ENCODE assay signal across 8 cellular contexts in genomic region chr1:168178638-168179410, GRCh38. TPM values are rescaled to one million over a fixed set of nuclear protein-coding genes. Genes with fewer than 3 reads are reported as not detected.
DNase-seq lines count a peak whose midpoint lies in the region; ATAC-seq and TF ChIP-seq lines count a peak whose summit lies in the region.

Gene TIPRL (plus strand): TSS chr1:168178962. CDS start chr1:168179078, 116 bp downstream.

- DNase-seq in AG08395 (ENCODE audit: low spot score) (peak; percentile 95), NCI-H2196 treated with DMSO at 0.1 percent for 48 hours (lab: John Stamatoyannopoulos, UW; ENCODE audit: unreplicated experiment) (peak; percentile 96), WERI-Rb-1 (peak; percentile 88), cardiac fibroblast (ENCODE audit: low read depth in 2 of 2) (peak; percentile 99 to 100), iPS-NIHi7 (ENCODE audit: extremely low spot score) (peak; percentile 92), smooth muscle cell (lab: John Stamatoyannopoulos, UW; ENCODE audit: unreplicated experiment) (peak; percentile 85)

- peaks cover 45% of the 10 kb centered on the region for H3K79me2 ChIP-seq in smooth muscle cell (ENCODE audit: low read depth)

- H3K27me3 ChIP-seq in WERI-Rb-1 (ENCODE audit: insufficient read depth, low read depth, severe bottlenecking): no peaks in the 10 kb centered on the region
- no peaks in the 10 kb centered on the region for H3K27me3 ChIP-seq in smooth muscle cell (ENCODE audit: low read depth)

- H3K9me3 ChIP-seq in WERI-Rb-1 (ENCODE audit: severe bottlenecking) (no peaks in the 10 kb centered on the region), smooth muscle cell (replicated peaks; ENCODE audit: low read depth) (no peaks in the 10 kb centered on the region)

- no peaks in the 10 kb centered on the region for H3K36me3 ChIP-seq in WERI-Rb-1
- H3K36me3 ChIP-seq in smooth muscle cell (ENCODE audit: low read depth): no peaks in the 10 kb centered on the region

- H3K27ac ChIP-seq in WERI-Rb-1 (peak within 1 kb of the TSS; percentile 76), smooth muscle cell (ENCODE audit: low read depth) (peak within 1 kb of the TSS; percentile 92)

- H3K4me2 ChIP-seq in smooth muscle cell: peak within 1 kb of the TSS; percentile 91

- H4K20me1 ChIP-seq in smooth muscle cell (ENCODE audit: low read depth): peaks cover 15% of the 10 kb centered on the region

- WGBS in smooth muscle cell (ENCODE audit: low lambda C conversion rate): under 1% methylated on average over 54 of the region's 56 CpGs

- ATAC-seq in GM18873 (IDR thresholded peaks at IDR 0.05; ENCODE audit: low FRiP score, unreplicated experiment) (peak; percentile 79), HG03139 (IDR thresholded peaks at IDR 0.05; ENCODE audit: unreplicated experiment) (peak; percentile 87)

- peaks cover 7% of the 10 kb centered on the region for H3K4me1 ChIP-seq in smooth muscle cell (ENCODE audit: low read depth)

- H3F3A ChIP-seq in smooth muscle cell (ENCODE audit: low read depth): no peaks in the 10 kb centered on the region

- peak within 1 kb of the TSS; percentile 83 for H3K9ac ChIP-seq in smooth muscle cell (ENCODE audit: low read depth)

- TF ChIP-seq CTCF in WERI-Rb-1 (IDR thresholded peaks at IDR 0.05; ENCODE audit: low read depth, low read length) (no peak), cardiac fibroblast (IDR thresholded peaks at IDR 0.05; ENCODE audit: low read depth, low read length) (peak; percentile 55), smooth muscle cell (IDR thresholded peaks at IDR 0.05; ENCODE audit: borderline replicate concordance, insufficient read depth, poor library complexity, severe bottlenecking) (peak; percentile 66)

- H3K4me3 ChIP-seq in WERI-Rb-1 (ENCODE audit: low read depth, low read length): peak within 1 kb of the TSS; percentile 68
- peak within 1 kb of the TSS; percentile 89 to 91 for H3K4me3 ChIP-seq in cardiac fibroblast (replicated peaks in 1 of 2; ENCODE audit: low read depth in 2 of 2, low read length in 2 of 2)
- H3K4me3 ChIP-seq in smooth muscle cell: peak within 1 kb of the TSS; percentile 73

- H2AFZ ChIP-seq in smooth muscle cell (ENCODE audit: low read depth): peak within 1 kb of the TSS; percentile 77

RNA-seq across cellular contexts. Expression of gene TIPRL, which starts in this region (rescaled TPM):
- total RNA-seq in smooth muscle cell: 33.4 and 45.9 TPM in 2 replicates
- polyA plus RNA-seq in smooth muscle cell: 31.0 and 38.9 TPM in 2 replicates

Comparison
In these comparisons a context has a peak if more than half of its experiments do, and no peak if none do; other contexts are left out.
1. Peak in every context shown above with its lines: DNase-seq, ATAC-seq, H3K4me3 ChIP-seq and H3K27ac ChIP-seq.